Comparison of ENCODE assay signal across 19 cellular contexts in the genomic region with DNA sequence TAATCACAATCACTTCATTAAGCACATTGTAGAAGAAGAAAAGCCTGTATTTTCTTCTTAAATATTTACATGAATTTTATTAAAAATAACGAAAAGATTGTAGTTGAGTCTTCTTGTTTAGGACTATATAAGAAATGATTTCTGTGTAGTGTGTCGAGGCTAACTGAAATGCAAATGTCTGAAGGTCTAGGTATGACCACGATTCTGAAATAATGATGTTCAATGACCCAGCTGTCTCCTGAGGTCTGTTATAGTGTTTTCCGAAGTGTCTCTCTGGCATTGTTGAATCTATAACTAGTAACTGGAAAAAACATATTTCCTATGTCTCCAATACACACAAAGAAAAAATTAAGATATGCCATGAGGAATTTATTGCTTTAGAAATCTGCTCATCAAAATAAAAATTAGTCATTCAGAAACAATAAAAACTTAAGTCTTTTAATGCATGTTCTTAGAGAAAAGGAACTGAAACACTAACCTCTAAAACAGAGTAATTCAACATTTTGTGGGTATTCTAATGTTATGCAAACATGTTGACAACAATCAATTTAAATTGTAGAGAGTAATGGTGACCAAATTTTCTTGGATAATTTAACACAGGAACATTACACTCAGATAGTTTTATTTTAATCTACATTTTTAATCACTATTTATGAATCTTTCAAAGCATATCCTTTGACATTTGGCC.
"Had no signal": no experiment of that assay in that cellular context is flagged by ENCODE, and none has a peak within 500 bp of the region (broad histone marks: within the 10 kb centered on the region; RNA-seq: fewer than 3 reads in every experiment).

No MANE protein-coding gene starts in this region.

- H3K4me3 ChIP-seq: colonic mucosa, esophagus squamous epithelium, prostate gland, smooth muscle cell, suprapubic skin had no signal

- H3K27ac Mint-ChIP-seq: activated naive CD8-positive, alpha-beta T cell treated with anti-CD3 and anti-CD28 coated beads for 36 hours; activated T-helper 1 cell treated with anti-CD3 and anti-CD28 coated beads, Interleukin-12 subunit alpha, Interleukin-12 subunit beta, Interleukin-2, Interleukin-4 antibody, amounts not matched to agents 30 ng/mL and 10 ng/mL and 1 ng/mL, durations not matched to agents 14 hours and 24 hours and 36 hours; brain; stimulated activated naive CD8-positive, alpha-beta T cell treated with anti-CD3 and anti-CD28 coated beads, Interleukin-15, Interleukin-2, amounts not matched to agents 100 ng/mL and 50 ng/mL, for 24 hours had no signal

- H3K4me2 ChIP-seq: smooth muscle cell had no signal

- H3K4me1 Mint-ChIP-seq: activated naive CD8-positive, alpha-beta T cell treated with anti-CD3 and anti-CD28 coated beads for 36 hours; neural crest cell had no signal

- H3K4me1 ChIP-seq: colonic mucosa, esophagus squamous epithelium, prostate gland, suprapubic skin had no signal

- H3K36me3 Mint-ChIP-seq: brain had no signal

- H3K27me3 ChIP-seq: colonic mucosa, esophagus squamous epithelium, suprapubic skin had no signal

- H3K36me3 ChIP-seq: colonic mucosa, esophagus squamous epithelium, prostate gland, suprapubic skin had no signal

- H3K4me3 Mint-ChIP-seq: activated naive CD8-positive, alpha-beta T cell treated with anti-CD3 and anti-CD28 coated beads for 36 hours; activated T-helper 1 cell treated with anti-CD3 and anti-CD28 coated beads, Interleukin-12 subunit alpha, Interleukin-12 subunit beta, Interleukin-2, Interleukin-4 antibody, amounts not matched to agents 30 ng/mL and 10 ng/mL and 1 ng/mL, durations not matched to agents 14 hours and 24 hours and 36 hours; brain; neural crest cell; stimulated activated naive CD8-positive, alpha-beta T cell treated with anti-CD3 and anti-CD28 coated beads, Interleukin-15, Interleukin-2, amounts not matched to agents 100 ng/mL and 50 ng/mL, for 24 hours had no signal

- H3K9me3 ChIP-seq: colonic mucosa, esophagus squamous epithelium, prostate gland, suprapubic skin had no signal

- ATAC-seq: left ventricle myocardium superior, right cardiac atrium had no signal

- H3K27ac ChIP-seq: colonic mucosa, esophagus squamous epithelium, prostate gland, suprapubic skin had no signal

- DNase-seq: activated CD4-positive, alpha-beta T cell treated with anti-CD3 and anti-CD28 coated beads for 48 hours; activated CD8-positive, alpha-beta memory T cell treated with anti-CD3 and anti-CD28 coated beads for 24 hours; activated naive CD8-positive, alpha-beta T cell treated with anti-CD3 and anti-CD28 coated beads for 36 hours; central memory CD4-positive, alpha-beta T cell; colonic mucosa; esophagus squamous epithelium; hypothalamus; left ventricle myocardium superior; right cardiac atrium; stimulated activated CD4-positive, alpha-beta T cell treated with anti-CD3 and anti-CD28 coated beads, Interleukin-4, amount 100 ng/mL, for 4 hours; stimulated activated CD8-positive, alpha-beta memory T cell treated with anti-CD3 and anti-CD28 coated beads, Interleukin-4, amount 100 ng/mL, for 48 hours; trophoblast cell had no signal

- H3K27me3 Mint-ChIP-seq: activated naive CD8-positive, alpha-beta T cell treated with anti-CD3 and anti-CD28 coated beads for 36 hours; brain; stimulated activated naive CD8-positive, alpha-beta T cell treated with anti-CD3 and anti-CD28 coated beads, Interleukin-15, Interleukin-2, amounts not matched to agents 100 ng/mL and 50 ng/mL, for 24 hours had no signal
